Comparison of ENCODE assay signal across 8 cellular contexts in the genomic region with DNA sequence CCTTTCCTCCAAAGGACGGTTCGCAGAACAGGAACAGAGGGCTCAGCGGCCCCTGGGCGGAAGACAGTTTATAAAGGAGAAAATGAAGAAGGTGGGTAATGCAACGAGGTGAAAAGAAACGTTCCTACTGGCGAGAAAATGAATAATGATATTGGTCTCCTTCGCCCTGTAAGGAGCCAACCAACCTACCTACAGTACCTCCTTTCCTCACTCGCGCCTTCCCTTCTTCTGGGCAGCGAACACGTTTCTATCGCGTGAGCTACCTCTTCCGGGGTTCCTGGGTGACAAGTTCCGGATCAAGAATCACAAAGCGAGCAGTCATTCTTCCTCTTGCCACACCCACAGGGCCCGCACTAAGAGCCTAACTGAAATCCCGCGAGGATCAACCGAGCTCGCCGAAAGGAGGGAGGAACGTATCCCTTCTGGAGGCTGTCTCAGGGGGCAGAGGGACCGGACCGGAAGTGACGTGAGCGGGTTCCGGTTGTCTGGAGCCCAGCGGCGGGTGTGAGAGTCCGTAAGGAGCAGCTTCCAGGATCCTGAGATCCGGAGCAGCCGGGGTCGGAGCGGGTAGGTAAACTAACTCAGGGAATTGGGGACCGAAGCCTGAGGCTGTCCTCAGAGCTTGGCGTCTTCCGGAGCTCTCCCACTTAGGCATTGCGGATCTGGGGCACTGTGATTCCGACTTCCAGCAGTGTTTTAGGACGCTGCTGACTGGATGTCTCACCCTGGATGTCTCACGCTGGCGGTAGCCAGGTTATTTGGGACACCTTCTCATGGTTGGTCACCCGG. TPM values are rescaled to one million over a fixed set of nuclear protein-coding genes. Genes with fewer than 3 reads are reported as not detected.
A peak's percentile ranks its signal among the peaks of the same experiment; 100 is the strongest.
DNase-seq lines count a peak whose midpoint lies in the region; ATAC-seq and TF ChIP-seq lines count a peak whose summit lies in the region.

A gene (minus strand): TSS at position 249 of the 789 bp plus-strand sequence. CDS start 9,452 bp downstream, outside the sequence.
A gene (plus strand): TSS at position 473 of the 789 bp plus-strand sequence. CDS start 23,793 bp downstream, outside the sequence.

- H3K4me1 ChIP-seq in DOHH2 (ENCODE audit: control insufficient read depth, low read length) = peaks cover 34% of the 10 kb centered on the region
- peaks cover 10% of the 10 kb centered on the region for H3K4me1 ChIP-seq in GM23338 (ENCODE audit: insufficient read depth)
- peaks cover 26 to 28% of the 10 kb centered on the region in 2 donors for H3K4me1 ChIP-seq in naive thymus-derived CD4-positive, alpha-beta T cell (ENCODE audit: control insufficient read depth in 2 of 2, insufficient read depth in 2 of 2, low read length in 2 of 2)

- H3K27me3 Mint-ChIP-seq in GM23338 (ENCODE audit: insufficient read depth, low read depth, poor library complexity) = peaks cover 7% of the 10 kb centered on the region
- no peaks in the 10 kb centered on the region for H3K27me3 Mint-ChIP-seq in naive thymus-derived CD4-positive, alpha-beta T cell
- no peaks in the 10 kb centered on the region for H3K27me3 Mint-ChIP-seq in stimulated activated naive B cell treated with anti-CD40 and anti-IgM and Interleukin-4, amounts not matched to agents 10 μg/mL and 1 μg/mL and 100 μg/mL, for 72 hours

- H3K4me3 ChIP-seq in DOHH2 (ENCODE audit: low read length) (peak within 1 kb of the TSS; percentile 90), GM23338 (peak within 1 kb of the TSS; percentile 82)
- H3K4me3 ChIP-seq in naive thymus-derived CD4-positive, alpha-beta T cell (ENCODE audit: low read length) = peak within 1 kb of the TSS; percentile 90

- intact Hi-C loops in naive thymus-derived CD4-positive, alpha-beta T cell (cut with micrococcal nuclease) = loop anchor here (1.0 to 10.0 kb wide), 13 partner anchors 79 to 1855 kb away; a partner anchor contains a TSS

- peak; percentile 97 for ATAC-seq in GM23338
- peak; percentile 96 for ATAC-seq in naive thymus-derived CD4-positive, alpha-beta T cell
- ATAC-seq in stimulated activated naive B cell treated with anti-CD40 and anti-IgM and Interleukin-4, amounts not matched to agents 10 μg/mL and 1 μg/mL and 100 μg/mL, for 72 hours (replicated peaks) = peak; percentile 96 to 97

- H3K79me2 ChIP-seq in DOHH2 (ENCODE audit: control insufficient read depth, low read length) (peaks cover 99% of the 10 kb centered on the region), GM23338 (replicated peaks; ENCODE audit: insufficient read depth) (peaks cover 92% of the 10 kb centered on the region)

- H3K9me2 ChIP-seq in DOHH2 (replicated peaks; ENCODE audit: control insufficient read depth, low read length) (no peaks in the 10 kb centered on the region), GM23338 (ENCODE audit: insufficient read depth) (no peaks in the 10 kb centered on the region)

- 0 out of 2 replicates have a peak, but pooled peaks cover 3% of the 10 kb centered on the region for H3F3A ChIP-seq in DOHH2 (ENCODE audit: control insufficient read depth, insufficient read depth)
- peaks cover 11% of the 10 kb centered on the region; the same call in 1 of the 2 replicates for H3F3A ChIP-seq in GM23338 (replicated peaks; ENCODE audit: low read depth)

- peak within 1 kb of the TSS; percentile 99 for H3K27ac Mint-ChIP-seq in GM23338
- peak within 1 kb of the TSS; percentile 96 to 100 (median 99) for H3K27ac Mint-ChIP-seq in naive thymus-derived CD4-positive, alpha-beta T cell
- H3K27ac Mint-ChIP-seq in stimulated activated naive B cell treated with anti-CD40 and anti-IgM and Interleukin-4, amounts not matched to agents 10 μg/mL and 1 μg/mL and 100 μg/mL, for 72 hours = peak within 1 kb of the TSS; percentile 99

- H3K4me2 ChIP-seq in DOHH2 (ENCODE audit: low read length) (peak within 1 kb of the TSS; percentile 84), GM23338 (peak within 1 kb of the TSS; percentile 96)

- H3K36me3 ChIP-seq in DOHH2 (ENCODE audit: control insufficient read depth, low read length) (peaks cover 40% of the 10 kb centered on the region), GM23338 (ENCODE audit: insufficient read depth) (no peaks in the 10 kb centered on the region)
- H3K36me3 ChIP-seq in naive thymus-derived CD4-positive, alpha-beta T cell (ENCODE audit: control insufficient read depth in 2 of 3, insufficient read depth in 3 of 3, low read length in 3 of 3) = no peaks in the 10 kb centered on the region

- CTCF ChIA-PET in naive thymus-derived CD4-positive, alpha-beta T cell (lab: Charles Lee) = interaction anchor here (0.6 to 1.4 kb wide), 4 partner anchors 45 to 88 kb away, joined by 3 to 5 read pairs (median 3); a partner anchor contains a TSS

- H3K27ac ChIP-seq in DOHH2 (ENCODE audit: low read depth, low read length) (peak within 1 kb of the TSS; percentile 84), GM23338 (ENCODE audit: low read depth) (peak within 1 kb of the TSS; percentile 88)
- peak within 1 kb of the TSS; percentile 90 for H3K27ac ChIP-seq in naive thymus-derived CD4-positive, alpha-beta T cell (ENCODE audit: low read depth, low read length)

- POLR2A ChIA-PET in naive thymus-derived CD4-positive, alpha-beta T cell (lab: Charles Lee) = interaction anchor here (0.6 to 2.4 kb wide), 8 partner anchors 14 to 1214 kb away, joined by 3 to 21 read pairs (median 6); a partner anchor contains a TSS

- DNase-seq in GM23338 (ENCODE audit: low spot score) (peak; percentile 100), LHCN-M2 (ENCODE audit: low read depth) (peak; percentile 100), RPMI8226 (peak; percentile 99), fibroblast of gingiva (ENCODE audit: low read depth) (peak; percentile 100)
- DNase-seq in activated T-helper 1 cell treated with anti-CD3 and anti-CD28 coated beads, Interleukin-2, amount 50 U/mL, for 16 hours (ENCODE audit: low read depth in 1 of 2, low spot score in 1 of 2) = peak; percentile 64 to 85
- peak; percentile 72 to 94 (median 83) for DNase-seq in naive thymus-derived CD4-positive, alpha-beta T cell
- DNase-seq in stimulated activated naive B cell treated with anti-CD40 and anti-IgM and Interleukin-4, amounts not matched to agents 10 μg/mL and 1 μg/mL and 100 μg/mL, for 72 hours = peak; percentile 96

- peak within 1 kb of the TSS; percentile 4; the same call in 1 of the 2 replicates for H2AFZ ChIP-seq in GM23338

- peaks cover 23% of the 10 kb centered on the region for H3K4me1 Mint-ChIP-seq in GM23338
- peaks cover 39 to 86% (median 68%) of the 10 kb centered on the region in 7 donors for H3K4me1 Mint-ChIP-seq in naive thymus-derived CD4-positive, alpha-beta T cell
- peaks cover 31 to 55% of the 10 kb centered on the region in 2 donors for H3K4me1 Mint-ChIP-seq in stimulated activated naive B cell treated with anti-CD40 and anti-IgM and Interleukin-4, amounts not matched to agents 10 μg/mL and 1 μg/mL and 100 μg/mL, for 72 hours

- no peaks in the 10 kb centered on the region for H3K9me3 ChIP-seq in DOHH2 (ENCODE audit: control insufficient read depth, insufficient read depth, low read length)
- H3K9me3 ChIP-seq in naive thymus-derived CD4-positive, alpha-beta T cell (ENCODE audit: control insufficient read depth in 2 of 3, low read length in 3 of 3) = no peaks in the 10 kb centered on the region

- H4K20me1 ChIP-seq in DOHH2 (ENCODE audit: control insufficient read depth, insufficient read depth, low read depth, low read length) (peaks cover 13% of the 10 kb centered on the region; the same call in 1 of the 2 replicates), GM23338 (replicated peaks; ENCODE audit: insufficient read depth) (peaks cover 39% of the 10 kb centered on the region)

- H3K9me3 Mint-ChIP-seq in GM23338 = no peaks in the 10 kb centered on the region; the same call in 1 of the 3 replicates
- H3K9me3 Mint-ChIP-seq in naive thymus-derived CD4-positive, alpha-beta T cell = peaks cover 0 to 2% (median 0%) of the 10 kb centered on the region in 11 donors
- no peaks in the 10 kb centered on the region for H3K9me3 Mint-ChIP-seq in stimulated activated naive B cell treated with anti-CD40 and anti-IgM and Interleukin-4, amounts not matched to agents 10 μg/mL and 1 μg/mL and 100 μg/mL, for 72 hours

- H3K4me3 Mint-ChIP-seq in GM23338 = peak within 1 kb of the TSS; percentile 99
- H3K4me3 Mint-ChIP-seq in naive thymus-derived CD4-positive, alpha-beta T cell = peak within 1 kb of the TSS; percentile 97 to 100 (median 99)
- H3K4me3 Mint-ChIP-seq in stimulated activated naive B cell treated with anti-CD40 and anti-IgM and Interleukin-4, amounts not matched to agents 10 μg/mL and 1 μg/mL and 100 μg/mL, for 72 hours = peak within 1 kb of the TSS; percentile 98 to 99

- TF ChIP-seq CTCF in DOHH2 (IDR thresholded peaks at IDR 0.05; ENCODE audit: low read depth, low read length, poor library complexity, severe bottlenecking) = no peak
- no peak for TF ChIP-seq CTCF in GM23338 (conservative IDR thresholded peaks at IDR 0.05; ENCODE audit: low read depth in 2 of 2)

- no peaks in the 10 kb centered on the region for H3K27me3 ChIP-seq in DOHH2 (ENCODE audit: control insufficient read depth, low read length)
- H3K27me3 ChIP-seq in GM23338 (ENCODE audit: insufficient read depth) = no peaks in the 10 kb centered on the region
- H3K27me3 ChIP-seq in naive thymus-derived CD4-positive, alpha-beta T cell (ENCODE audit: control insufficient read depth in 2 of 2, insufficient read depth in 2 of 2, low read length in 2 of 2) = no peaks in the 10 kb centered on the region

- peaks cover 33% of the 10 kb centered on the region for H3K36me3 Mint-ChIP-seq in GM23338 (ENCODE audit: low read depth)
- peaks cover 0 to 22% (median 7%) of the 10 kb centered on the region in 5 donors for H3K36me3 Mint-ChIP-seq in naive thymus-derived CD4-positive, alpha-beta T cell
- peaks cover 16 to 39% of the 10 kb centered on the region in 2 donors for H3K36me3 Mint-ChIP-seq in stimulated activated naive B cell treated with anti-CD40 and anti-IgM and Interleukin-4, amounts not matched to agents 10 μg/mL and 1 μg/mL and 100 μg/mL, for 72 hours

TF ChIP-seq in GM23338, 12 proteins besides CTCF, POLR2A, EP300 and RAD21 (continues in another document):
- TF ChIP-seq STAT1 (IDR thresholded peaks at IDR 0.05; ENCODE audit: unreplicated experiment) = no peak
- peak; percentile 99 for TF ChIP-seq POLR2AphosphoS5 (IDR thresholded peaks at IDR 0.05; ENCODE audit: low read depth)

RNA-seq across cellular contexts. Expression of the first gene that starts in this region (rescaled TPM):
- total RNA-seq in GM23338 (2014; rRNA removed; shearing (Covaris generic)) = 26.6 and 32.7 TPM in 2 replicates
- 70.7 and 85.2 TPM in 2 replicates for polyA plus RNA-seq in GM23338 (2016; fragmentation: Nextera tagmentation; extraction: Ambion mirVana)
- total RNA-seq in LHCN-M2 (2014; rRNA removed) = 29.9 and 34.3 TPM in 2 replicates
- polyA plus RNA-seq in LHCN-M2 (2012) = 38.1 TPM
- 10 to 100 TPM in 3 of 5 experiments, 1 to 10 TPM in 2; 6.1 to 24.1 (median 15.0) TPM for total RNA-seq in naive thymus-derived CD4-positive, alpha-beta T cell
- 10 to 100 TPM; 17.9 to 25.1 TPM for polyA plus RNA-seq in naive thymus-derived CD4-positive, alpha-beta T cell

RNA-seq across cellular contexts. Expression of the second gene that starts in this region (rescaled TPM):
- 112 and 137 TPM in 2 replicates for total RNA-seq in GM23338 (2014; rRNA removed; shearing (Covaris generic))
- polyA plus RNA-seq in GM23338 (2016; fragmentation: Nextera tagmentation; extraction: Ambion mirVana) = 63.1 and 70.1 TPM in 2 replicates
- total RNA-seq in LHCN-M2 (2014; rRNA removed) = 193 and 225 TPM in 2 replicates
- 61.7 TPM for polyA plus RNA-seq in LHCN-M2 (2012)
- 100 to 1,000 TPM in 2 of 5 experiments, 10 to 100 TPM in 3; 70.3 to 370 (median 82.5) TPM for total RNA-seq in naive thymus-derived CD4-positive, alpha-beta T cell
- polyA plus RNA-seq in naive thymus-derived CD4-positive, alpha-beta T cell = 10 to 100 TPM; 42.0 to 48.4 TPM

Comparison
In these comparisons a context has a peak if more than half of its experiments do, and no peak if none do; other contexts are left out.
1. Peak in every context shown above with its lines: DNase-seq, ATAC-seq, H3K4me3 ChIP-seq and H3K27ac ChIP-seq.